ENCODE assay signal across 11 cellular contexts in genomic region chr1:74729741-74730478, GRCh38. TPM values are rescaled to one million over a fixed set of nuclear protein-coding genes. Genes with fewer than 3 reads are reported as not detected.
DNase-seq lines count a peak whose midpoint lies in the region; ATAC-seq and TF ChIP-seq lines count a peak whose summit lies in the region.
"Had no signal": no experiment of that assay in that cellular context is flagged by ENCODE, and none has a peak within 500 bp of the region (broad histone marks: within the 10 kb centered on the region; RNA-seq: fewer than 3 reads in every experiment).

No MANE protein-coding gene starts in this region.

- DNase-seq in A172 (ENCODE audit: low spot score) (peak; percentile 74), foreskin keratinocyte (peak; percentile 89 to 96), HPDE6-E6E7 (ENCODE audit: extremely low spot score) (no peak), osteocyte (ENCODE audit: extremely low spot score, unreplicated experiment) (no peak), GM13976 (ENCODE audit: low spot score) (no peak), NCI-H1092 treated with DMSO at 0.1 percent for 48 hours (lab: John Stamatoyannopoulos, UW) (no peak)
- DNase-seq: left cardiac atrium; stimulated activated naive CD4-positive, alpha-beta T cell treated with Interleukin-2 at 50 U/mL for 16 hours had no signal

- no peak overlapping the region for H3K4me3 Mint-ChIP-seq in osteocyte (ENCODE audit: unreplicated experiment)

- H3K36me3 Mint-ChIP-seq in osteocyte (ENCODE audit: unreplicated experiment): no peaks in the 10 kb centered on the region

- TF ChIP-seq CTCF in foreskin keratinocyte (conservative IDR thresholded peaks at IDR 0.05) (no peak), osteocyte (IDR thresholded peaks at IDR 0.05) (no peak), GM13976 (IDR thresholded peaks at IDR 0.05; ENCODE audit: borderline replicate concordance, control extremely low read depth, extremely low read depth, insufficient read depth, missing control alignments) (no peak)

- peaks cover 12% of the 10 kb centered on the region for H3K9me3 Mint-ChIP-seq in osteocyte (ENCODE audit: unreplicated experiment)

- H3K27ac Mint-ChIP-seq in osteocyte (ENCODE audit: unreplicated experiment): no peak overlapping the region

- ATAC-seq in GM18868 (IDR thresholded peaks at IDR 0.05; ENCODE audit: unreplicated experiment): peak; percentile 19
- peak; percentile 54 for ATAC-seq in SK-N-SH treated with all-trans-retinoic acid at 6 μM for 48 hours
- peak; percentile 81 for ATAC-seq in foreskin keratinocyte

- no peaks in the 10 kb centered on the region for H3K27me3 ChIP-seq in foreskin keratinocyte

- peaks cover 7% of the 10 kb centered on the region for H3K4me1 Mint-ChIP-seq in osteocyte (ENCODE audit: unreplicated experiment)

- peaks cover 20% of the 10 kb centered on the region for H3K4me1 ChIP-seq in foreskin keratinocyte

- no peaks in the 10 kb centered on the region for H3K27me3 Mint-ChIP-seq in osteocyte (ENCODE audit: unreplicated experiment)

- in situ Hi-C loops in GM13976 (cut with MboI; ENCODE audit: low sequenced_read_pairs, unreplicated experiment): no loop called here

- H3K27ac ChIP-seq in foreskin keratinocyte: no peak overlapping the region

TF ChIP-seq in SK-N-SH treated with all-trans-retinoic acid at 6 μM for 48 hours, 23 proteins besides CTCF, POLR2A, EP300 and RAD21:
- no peak for TF ChIP-seq ARNTL (CRISPR knock-in tag; IDR thresholded peaks at IDR 0.05; ENCODE audit: borderline replicate concordance, low read depth)
- TF ChIP-seq ZC3H10 (CRISPR knock-in tag; IDR thresholded peaks at IDR 0.05): no peak
- 0 out of 2 replicates have a peak, but pooled peaks have one; percentile 45 for TF ChIP-seq ZFP3 (CRISPR knock-in tag; IDR thresholded peaks at IDR 0.05)
- no peak for TF ChIP-seq RARB (CRISPR knock-in tag; IDR thresholded peaks at IDR 0.05)
- TF ChIP-seq TOX (CRISPR knock-in tag; IDR thresholded peaks at IDR 0.05; ENCODE audit: borderline replicate concordance): no peak
- TF ChIP-seq ISL1 (CRISPR knock-in tag; IDR thresholded peaks at IDR 0.05): peak; percentile 86
- TF ChIP-seq BACH2 (CRISPR knock-in tag; IDR thresholded peaks at IDR 0.05; ENCODE audit: borderline replicate concordance): no peak
- no peak for TF ChIP-seq ESRRG (CRISPR knock-in tag; IDR thresholded peaks at IDR 0.05)
- TF ChIP-seq GLIS3 (CRISPR knock-in tag; IDR thresholded peaks at IDR 0.05): no peak
- TF ChIP-seq TCF4 (CRISPR knock-in tag; IDR thresholded peaks at IDR 0.05; ENCODE audit: borderline replicate concordance): peak; percentile 28; the same call in 1 of the 2 replicates
TF ChIP-seq in SK-N-SH treated with all-trans-retinoic acid at 6 μM for 48 hours: peak in this region for 3.

RNA-seq across cellular contexts. Expression of gene CRYZ, which starts 2.9 kb away (rescaled TPM):
- 19.8 and 27.2 TPM in 2 replicates for total RNA-seq in A172 (2014; rRNA removed; shearing (Covaris generic))
- total RNA-seq in foreskin keratinocyte (33.9 and 62.5 TPM in 2 replicates), osteocyte (5.4 and 7.1 TPM in 2 replicates)
- 25.1 and 40.1 TPM in 2 replicates for polyA plus RNA-seq in foreskin keratinocyte

RNA-seq across cellular contexts. Expression of gene TYW3, which starts 3.0 kb away (rescaled TPM):
- 10.8 and 12.0 TPM in 2 replicates for total RNA-seq in A172 (2014; rRNA removed; shearing (Covaris generic))
- 18.1 and 21.8 TPM in 2 replicates for total RNA-seq in foreskin keratinocyte
- 19.7 and 21.5 TPM in 2 replicates for polyA plus RNA-seq in foreskin keratinocyte
- total RNA-seq in osteocyte: 5.6 and 7.8 TPM in 2 replicates

RNA-seq across cellular contexts. Expression of gene ERICH3, which starts 56.3 kb away (rescaled TPM):
- total RNA-seq in A172 (2014; rRNA removed; shearing (Covaris generic)): 0.07 TPM in 1 of 2 replicates, not detected in the other
- total RNA-seq in foreskin keratinocyte (not detected in 2 replicates), osteocyte (not detected in 2 replicates)
- polyA plus RNA-seq in foreskin keratinocyte: not detected in 2 replicates
- total RNA-seq: left cardiac atrium, skeletal muscle tissue had no signal

Comparison
In these comparisons a context has a peak if more than half of its experiments do, and no peak if none do; other contexts are left out.
1. DNase-seq: peak in A172 (single experiment) and foreskin keratinocyte (2 of 2); none in HPDE6-E6E7 (single experiment), osteocyte (single experiment), GM13976 (single experiment) and NCI-H1092 treated with DMSO at 0.1 percent for 48 hours (single experiment).
2. ATAC-seq: peak in every context shown above with its lines; median percentile 81 in foreskin keratinocyte; 54 in SK-N-SH treated with all-trans-retinoic acid at 6 μM for 48 hours; 19 in GM18868.